8 cellular contexts compared by ENCODE assay signal in genomic region chr11:43879789-43880639, GRCh38. TPM values are rescaled to one million over a fixed set of nuclear protein-coding genes. Genes with fewer than 3 reads are reported as not detected.
DNase-seq lines count a peak whose midpoint lies in the region; ATAC-seq and TF ChIP-seq lines count a peak whose summit lies in the region.

No MANE protein-coding gene starts in this region.

- ATAC-seq in GM21423 (IDR thresholded peaks at IDR 0.05; ENCODE audit: unreplicated experiment) (peak; percentile 3), Panc1 (peak; percentile 50), sciatic nerve (peak; percentile 27)

- H3K36me3 ChIP-seq in Panc1 (ENCODE audit: control insufficient read depth, insufficient read depth, low read length), result peaks cover 7% of the 10 kb centered on the region

- BruUV-seq in Panc1 (replicated peaks; lab: Mats Ljungman, UMichigan), result no TSS peak

- CTCF ChIA-PET in Panc1 (lab: Charles Lee), result no interaction called here

- no peak for DNase-seq in Panc1 (ENCODE audit: low read depth, low spot score)
- no peak for DNase-seq in fibroblast of villous mesenchyme (ENCODE audit: low read depth)
- DNase-seq in sciatic nerve (ENCODE audit: low spot score), result no peak
- DNase-seq in EL, result no peak
- DNase-seq in OCI-M1 (lab: John Stamatoyannopoulos, UW), result no peak
- DNase-seq in activated CD4-positive, alpha-beta T cell treated with anti-CD3 and anti-CD28 coated beads, Interleukin-2, amount 50 U/mL, for 1 hour, result no peak
- no peak for DNase-seq in glomerular visceral epithelial cell (ENCODE audit: extremely low spot score)

- H3K9me3 ChIP-seq in Panc1 (ENCODE audit: control insufficient read depth, insufficient read depth, low read depth, low read length), result peaks cover 2% of the 10 kb centered on the region; the same call in 1 of the 2 replicates

- intact Hi-C loops in Panc1 (cut with micrococcal nuclease; ENCODE audit: unreplicated experiment) (no loop called here), sciatic nerve (cut with DNase I) (loop anchor here (2.0 kb wide), 1 partner anchor 51 kb away; no protein-coding TSS in a partner anchor)

- TF ChIP-seq CTCF in Panc1 (IDR thresholded peaks at IDR 0.05) (no peak), fibroblast of villous mesenchyme (IDR thresholded peaks at IDR 0.05; ENCODE audit: insufficient read depth, low read depth, low read length) (no peak)

- peak overlapping the region; percentile 74 for H3K27ac ChIP-seq in Panc1 (ENCODE audit: low read length)

- H3K27me3 ChIP-seq in Panc1 (ENCODE audit: control insufficient read depth, insufficient read depth, low read length), result no peaks in the 10 kb centered on the region

- H3K4me1 ChIP-seq in Panc1 (ENCODE audit: control insufficient read depth, insufficient read depth, low read length), result peaks cover 12% of the 10 kb centered on the region

- peak overlapping the region; percentile 84 to 98 for H3K4me3 ChIP-seq in Panc1 (ENCODE audit: low read depth in 2 of 2, low read length in 2 of 2)
- H3K4me3 ChIP-seq in fibroblast of villous mesenchyme (ENCODE audit: low read depth, low read length), result peak overlapping the region; percentile 97

- POLR2A ChIA-PET in Panc1 (lab: Charles Lee), result no interaction called here

- in situ Hi-C loops in Panc1 (cut with HindIII; ENCODE audit: low pct_unique_long_range_greater_than_20kb, low sequenced_read_pairs), result no loop called here

RNA-seq across cellular contexts. Expression of gene ALKBH3, which starts 0.6 kb away (rescaled TPM):
- total RNA-seq in Panc1 (2021; ENCODE audit: unreplicated experiment) (34.4 TPM), fibroblast of villous mesenchyme (33.7 and 51.5 TPM in 2 replicates), sciatic nerve (32.7 TPM)
- 20.1 TPM for polyA plus RNA-seq in Panc1 (2012; ENCODE audit: insufficient read length)
